ENCODE assay signal across 9 cellular contexts in the genomic region with DNA sequence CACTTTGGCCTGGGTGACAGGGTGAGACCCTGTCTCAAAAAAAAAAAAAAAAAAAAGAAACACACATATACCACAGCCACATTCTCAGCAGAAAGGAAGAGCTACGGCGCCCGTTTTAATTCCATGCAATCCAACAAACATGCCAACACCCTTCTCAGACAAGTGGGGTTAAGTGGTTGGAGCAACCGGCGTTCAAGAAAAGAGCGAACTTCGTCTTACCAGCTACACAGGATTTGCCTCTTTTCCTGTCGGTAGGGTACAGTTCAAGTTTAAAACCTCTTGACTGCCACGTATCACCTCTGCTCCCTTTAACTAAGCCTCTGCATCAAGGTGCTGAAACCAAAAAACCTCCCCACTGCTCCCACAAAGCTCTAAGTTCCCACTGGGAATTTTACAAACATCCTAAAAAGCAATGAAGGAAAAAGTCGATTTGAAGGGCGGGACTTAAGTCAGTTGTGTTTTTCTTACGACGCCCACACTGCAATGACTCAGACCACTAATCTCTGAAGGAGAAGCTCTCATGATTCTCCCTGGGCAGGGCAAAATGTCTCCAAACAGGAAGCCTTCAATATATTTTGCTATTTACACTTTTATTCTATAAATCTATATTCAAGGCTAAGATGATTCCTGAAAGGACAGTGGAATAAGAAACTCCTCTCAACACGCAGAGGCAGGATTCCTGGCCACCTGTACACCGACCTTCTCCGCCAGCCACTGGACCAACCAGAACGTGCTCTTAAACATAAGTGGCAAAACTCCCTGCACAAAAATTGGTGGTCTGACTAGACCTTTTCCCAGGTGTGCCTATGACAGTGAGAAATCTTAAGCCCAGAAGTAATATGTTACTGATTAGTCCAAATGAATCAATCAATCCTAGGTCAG. TPM values are rescaled to one million over a fixed set of nuclear protein-coding genes. Genes with fewer than 3 reads are reported as not detected.
DNase-seq lines count a peak whose midpoint lies in the region; ATAC-seq, FAIRE-seq and TF ChIP-seq lines count a peak whose summit lies in the region.
"Had no signal": no experiment of that assay in that cellular context is flagged by ENCODE, and none has a peak within 500 bp of the region (broad histone marks: within the 10 kb centered on the region; RNA-seq: fewer than 3 reads in every experiment).

No MANE protein-coding gene starts in this region.

- DNase-seq in AG04450 (ENCODE audit: low read depth, low spot score) (peak; percentile 20), NB4 (ENCODE audit: low read depth) (peak; percentile 42), bronchial epithelial cell (ENCODE audit: low read depth) (peak; percentile 95), myocyte (ENCODE audit: low read depth) (peak; percentile 30), NCI-H1436 (lab: John Stamatoyannopoulos, UW) (no peak), GM13976 (ENCODE audit: low spot score) (no peak)
- DNase-seq: NCI-H510A had no signal

- H3K4me3 ChIP-seq in AG04450 (ENCODE audit: low read depth, low read length), result no peak overlapping the region
- no peak overlapping the region for H3K4me3 ChIP-seq in NB4 (ENCODE audit: low read depth, low read length)
- H3K4me3 ChIP-seq in bronchial epithelial cell (ENCODE audit: low read depth, low read length), result peak overlapping the region; percentile 19

- TF ChIP-seq POLR2A in NB4 (IDR thresholded peaks at IDR 0.05; ENCODE audit: extremely low read depth, insufficient read length), result no peak

- H3K9me3 ChIP-seq in AG04450 (ENCODE audit: control insufficient read depth, insufficient read depth, low read length), result no peaks in the 10 kb centered on the region

- FAIRE-seq in bronchial epithelial cell (lab: Jason Lieb, UNC), result no peak

- no peak overlapping the region for H3K27ac ChIP-seq in AG04450 (ENCODE audit: low read depth, low read length)

- CTCF ChIA-PET in AG04450 (lab: Charles Lee), result interaction anchor here (0.7 kb wide), 1 partner anchor 669 kb away, joined by 3 read pairs; no protein-coding TSS in a partner anchor

- H3K36me3 ChIP-seq in bronchial epithelial cell (ENCODE audit: control insufficient read depth, insufficient read depth, low read length), result peaks cover 18% of the 10 kb centered on the region

- no peak for ATAC-seq in HG03354 (IDR thresholded peaks at IDR 0.05; ENCODE audit: poor library complexity, severe bottlenecking, unreplicated experiment)
- no peak for ATAC-seq in HG02763 (IDR thresholded peaks at IDR 0.05; ENCODE audit: unreplicated experiment)

- TF ChIP-seq CTCF in AG04450 (IDR thresholded peaks at IDR 0.05; ENCODE audit: low read depth, low read length) (no peak), NB4 (IDR thresholded peaks at IDR 0.05; ENCODE audit: low read depth, low read length) (no peak), bronchial epithelial cell (IDR thresholded peaks at IDR 0.05; ENCODE audit: insufficient read depth, low read length, severe bottlenecking) (no peak), GM13976 (IDR thresholded peaks at IDR 0.05; ENCODE audit: borderline replicate concordance, control extremely low read depth, extremely low read depth, insufficient read depth, missing control alignments) (no peak)

- POLR2A ChIA-PET in AG04450 (lab: Yijun Ruan, JAX), result interaction anchor here (0.6 kb wide), 2 partner anchors 10 to 42 kb away, joined by 3 to 4 read pairs; no protein-coding TSS in a partner anchor

- in situ Hi-C loops in GM13976 (cut with MboI; ENCODE audit: low sequenced_read_pairs, unreplicated experiment), result no loop called here

- H3K27me3 ChIP-seq in AG04450 (ENCODE audit: control insufficient read depth, insufficient read depth, low read length) (no peaks in the 10 kb centered on the region), bronchial epithelial cell (ENCODE audit: control insufficient read depth, insufficient read depth, low read length) (no peaks in the 10 kb centered on the region)

RNA-seq across cellular contexts. Expression of a gene that starts 18.8 kb away (rescaled TPM):
- polyA plus RNA-seq in AG04450 (2011; rRNA removed), result 82.9 and 101 TPM in 2 replicates
- polyA minus RNA-seq in AG04450 (2011; rRNA and poly(A)+ RNA removed), result 51.5 and 56.1 TPM in 2 replicates
- total RNA-seq in bronchial epithelial cell (42.9 and 54.8 TPM in 2 replicates), myocyte (32.5 and 41.7 TPM in 2 replicates)
- polyA plus RNA-seq in myocyte (2012), result 60.6 TPM

RNA-seq across cellular contexts. Expression of a gene that starts 21.1 kb away (rescaled TPM):
- polyA plus RNA-seq in AG04450 (2011; rRNA removed), result 0.06 TPM in 1 of 2 replicates, not detected in the other
- not detected in 2 replicates for polyA minus RNA-seq in AG04450 (2011; rRNA and poly(A)+ RNA removed)
- total RNA-seq in bronchial epithelial cell, result not detected in 2 replicates
- not detected in 2 replicates for total RNA-seq in myocyte
- polyA plus RNA-seq in myocyte (2012), result 0.09 TPM

RNA-seq across cellular contexts. Expression of a gene that starts 25.5 kb away (rescaled TPM):
- not detected in 2 replicates for polyA plus RNA-seq in AG04450 (2011; rRNA removed)
- not detected in 2 replicates for polyA minus RNA-seq in AG04450 (2011; rRNA and poly(A)+ RNA removed)
- total RNA-seq in bronchial epithelial cell (not detected in 2 replicates), myocyte (not detected in 2 replicates)
- 14.7 TPM for polyA plus RNA-seq in myocyte (2012)

RNA-seq across cellular contexts. Expression of a gene that starts 26.4 kb away (rescaled TPM):
- polyA plus RNA-seq in AG04450 (2011; rRNA removed), result not detected in 2 replicates
- polyA minus RNA-seq in AG04450 (2011; rRNA and poly(A)+ RNA removed), result not detected in 2 replicates
- 27.1 and 93.3 TPM in 2 replicates for total RNA-seq in bronchial epithelial cell
- total RNA-seq in myocyte, result not detected in 2 replicates
- not detected for polyA plus RNA-seq in myocyte (2012)

RNA-seq across cellular contexts. Expression of a gene that starts 50.1 kb away (rescaled TPM):
- polyA plus RNA-seq in AG04450 (2011; rRNA removed), result 97.6 and 114 TPM in 2 replicates
- polyA minus RNA-seq in AG04450 (2011; rRNA and poly(A)+ RNA removed), result 157 and 217 TPM in 2 replicates
- 41.9 and 49.5 TPM in 2 replicates for total RNA-seq in bronchial epithelial cell
- total RNA-seq in myocyte, result 86.2 and 104 TPM in 2 replicates
- 104 TPM for polyA plus RNA-seq in myocyte (2012)

Comparison
In these comparisons a context has a peak if more than half of its experiments do, and no peak if none do; other contexts are left out.
1. DNase-seq: peak in AG04450 (single experiment), NB4 (single experiment), bronchial epithelial cell (single experiment) and myocyte (single experiment); none in NCI-H1436 (single experiment) and GM13976 (single experiment).